In the genomic region with DNA sequence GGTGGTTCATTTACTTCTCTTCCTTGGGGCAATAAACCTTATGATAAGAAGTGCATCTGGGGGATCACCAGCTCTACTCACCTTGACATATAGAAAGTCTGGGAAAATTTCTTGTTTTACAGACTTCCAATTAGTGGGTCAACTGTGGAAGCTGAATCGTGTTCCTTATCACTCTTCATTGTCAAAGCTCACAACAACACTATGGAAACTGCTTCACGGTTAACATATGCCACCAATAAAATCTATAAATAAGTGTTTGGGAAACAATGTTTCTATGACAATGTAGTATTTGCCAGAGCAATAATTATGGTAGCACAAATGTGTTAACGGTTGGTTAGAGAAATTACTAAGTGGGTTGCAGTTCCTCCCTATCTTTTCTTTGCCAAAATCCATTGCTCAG, we compare ENCODE assay signal across 21 cellular contexts.
"Had no signal": no experiment of that assay in that cellular context is flagged by ENCODE, and none has a peak within 500 bp of the region (broad histone marks: within the 10 kb centered on the region; RNA-seq: fewer than 3 reads in every experiment).

No MANE protein-coding gene starts in this region.

- ATAC-seq: Panc1, PC-3, SK-N-SH treated with all-trans-retinoic acid at 6 μM for 48 hours had no signal

- H3K27me3 ChIP-seq: MG63 had no signal

- DNase-seq: Karpas-422, KG1, MG63, NCI-H1092, NCI-H1105 treated with DMSO at 0.1 percent for 48 hours, NCI-H1417 treated with DMSO at 0.1 percent for 48 hours, NCI-H146, NCI-H1694 treated with DMSO at 0.1 percent for 48 hours, NCI-H1930, NCI-H2171 treated with DMSO at 0.1 percent for 48 hours, NCI-H345, NCI-H446 treated with DMSO at 0.1 percent for 48 hours, NCI-H510A treated with DMSO at 0.1 percent for 48 hours, NCI-H526, NCI-H774, PC-3, SHP77, T-helper 1 cell had no signal

- H3K4me3 ChIP-seq: MG63 had no signal

- H3K27ac ChIP-seq: RWPE1 had no signal

- H3K36me3 ChIP-seq: MG63 had no signal
